In genomic region chr19:34232566-34233481, GRCh38 we compare ENCODE assay signal across 8 cellular contexts. TPM values are rescaled to one million over a fixed set of nuclear protein-coding genes. Genes with fewer than 3 reads are reported as not detected.
DNase-seq lines count a peak whose midpoint lies in the region; ATAC-seq, FAIRE-seq and TF ChIP-seq lines count a peak whose summit lies in the region.

No MANE protein-coding gene starts in this region.

- peak overlapping the region; percentile 56 for H3K4me3 Mint-ChIP-seq in activated CD4-positive, alpha-beta T cell treated with anti-CD3 and anti-CD28 coated beads, Interleukin-2, amount 10 ng/mL, durations not matched to agents 24 days and 14 days
- peak overlapping the region; percentile 30 for H3K4me3 Mint-ChIP-seq in activated naive CD8-positive, alpha-beta T cell

- H3K4me3 ChIP-seq in heart left ventricle (peak overlapping the region in 1 of 12 donors; percentile 28), retinal pigment epithelial cell (ENCODE audit: low read length) (peak overlapping the region; percentile 9)

- H3K4me1 Mint-ChIP-seq in activated CD4-positive, alpha-beta T cell treated with anti-CD3 and anti-CD28 coated beads, Interleukin-2, amount 10 ng/mL, durations not matched to agents 24 days and 14 days = peaks cover 14% of the 10 kb centered on the region
- peaks cover 19% of the 10 kb centered on the region for H3K4me1 Mint-ChIP-seq in activated naive CD8-positive, alpha-beta T cell (ENCODE audit: low read depth)

- peaks cover 0 to 23% (median 13%) of the 10 kb centered on the region in 12 donors for H3K4me1 ChIP-seq in heart left ventricle

- peak; percentile 70 for DNase-seq in activated CD4-positive, alpha-beta T cell treated with anti-CD3 and anti-CD28 coated beads, Interleukin-2, amount 10 ng/mL, durations not matched to agents 24 days and 14 days
- no peak for DNase-seq in activated CD4-positive, alpha-beta T cell treated with anti-CD3 and anti-CD28 coated beads, Interleukin-2, amount 50 U/mL, for 4 hours
- peak; percentile 68 for DNase-seq in HTR-8/SVneo (ENCODE audit: insufficient read length, low spot score)
- peak; percentile 55 to 81 (median 60) for DNase-seq in heart left ventricle
- peak; percentile 91 for DNase-seq in retinal pigment epithelial cell (ENCODE audit: low read depth)
- no peak for DNase-seq in DMS114 treated with DMSO at 0.1 percent for 48 hours (lab: John Stamatoyannopoulos, UW; ENCODE audit: unreplicated experiment)
- no peak for DNase-seq in RPMI8226

- no peak for TF ChIP-seq POLR2A in heart left ventricle (IDR thresholded peaks at IDR 0.05)

- 32 to 52% (median 43%) methylated on average over 11 of the region's 11 CpGs for WGBS in heart left ventricle, 4 donors

- no peaks in the 10 kb centered on the region for H3K9me3 ChIP-seq in heart left ventricle

- peak; percentile 50 to 83 (median 74) for ATAC-seq in heart left ventricle

- no peaks in the 10 kb centered on the region for H3K27me3 ChIP-seq in heart left ventricle

- no peaks in the 10 kb centered on the region for H3K9me3 Mint-ChIP-seq in activated CD4-positive, alpha-beta T cell treated with anti-CD3 and anti-CD28 coated beads, Interleukin-2, amount 10 ng/mL, durations not matched to agents 24 days and 14 days
- H3K9me3 Mint-ChIP-seq in activated naive CD8-positive, alpha-beta T cell (ENCODE audit: low read depth) = no peaks in the 10 kb centered on the region

- peaks cover 37% of the 10 kb centered on the region for H3K36me3 Mint-ChIP-seq in activated CD4-positive, alpha-beta T cell treated with anti-CD3 and anti-CD28 coated beads, Interleukin-2, amount 10 ng/mL, durations not matched to agents 24 days and 14 days (ENCODE audit: low read depth)
- peaks cover 6% of the 10 kb centered on the region for H3K36me3 Mint-ChIP-seq in activated naive CD8-positive, alpha-beta T cell

- peak overlapping the region; percentile 88 for H3K27ac Mint-ChIP-seq in activated CD4-positive, alpha-beta T cell treated with anti-CD3 and anti-CD28 coated beads, Interleukin-2, amount 10 ng/mL, durations not matched to agents 24 days and 14 days
- H3K27ac Mint-ChIP-seq in activated naive CD8-positive, alpha-beta T cell = peak overlapping the region; percentile 86

- H3K36me3 ChIP-seq in heart left ventricle = peaks cover 0 to 35% (median 30%) of the 10 kb centered on the region in 9 donors

- intact Hi-C loops in activated CD4-positive, alpha-beta T cell treated with anti-CD3 and anti-CD28 coated beads, Interleukin-2, amount 10 ng/mL, durations not matched to agents 24 days and 14 days (cut with micrococcal nuclease) = no loop called here
- intact Hi-C loops in heart left ventricle (cut with DNase I) = loop anchor here in 1 of 10 donors (10.0 kb wide), 1 partner anchor 112 kb away; no protein-coding TSS in a partner anchor

- no peaks in the 10 kb centered on the region for H3K27me3 Mint-ChIP-seq in activated CD4-positive, alpha-beta T cell treated with anti-CD3 and anti-CD28 coated beads, Interleukin-2, amount 10 ng/mL, durations not matched to agents 24 days and 14 days
- H3K27me3 Mint-ChIP-seq in activated naive CD8-positive, alpha-beta T cell = no peaks in the 10 kb centered on the region

- H3K27ac ChIP-seq in heart left ventricle = peak overlapping the region in 9 of 12 donors; percentile 6 to 68 (median 40)

- TF ChIP-seq CTCF in heart left ventricle (IDR thresholded peaks at IDR 0.05) (no peak), retinal pigment epithelial cell (conservative IDR thresholded peaks at IDR 0.05; ENCODE audit: low read depth, low read length) (no peak)

- FAIRE-seq in HTR-8/SVneo (lab: Jason Lieb, UNC) = no peak

RNA-seq across cellular contexts. Expression of gene GARRE1, which starts 21.5 kb away (rescaled TPM):
- 9.8 and 12.0 TPM in 2 replicates for total RNA-seq in activated CD4-positive, alpha-beta T cell treated with anti-CD3 and anti-CD28 coated beads, Interleukin-2, amount 10 ng/mL, durations not matched to agents 24 days and 14 days
- 10 to 100 TPM; 16.3 to 34.7 (median 22.3) TPM for total RNA-seq in heart left ventricle
- polyA plus RNA-seq in heart left ventricle = 10 to 100 TPM in 1 of 2 donors, 1 to 10 TPM in 1; 7.8 to 12.9 TPM

Comparison
In these comparisons a context has a peak if more than half of its experiments do, and no peak if none do; other contexts are left out.
1. DNase-seq: peak in activated CD4-positive, alpha-beta T cell treated with anti-CD3 and anti-CD28 coated beads, Interleukin-2, amount 10 ng/mL, durations not matched to agents 24 days and 14 days (single experiment), HTR-8/SVneo (single experiment), heart left ventricle (5 of 5) and retinal pigment epithelial cell (single experiment); none in activated CD4-positive, alpha-beta T cell treated with anti-CD3 and anti-CD28 coated beads, Interleukin-2, amount 50 U/mL, for 4 hours (0 of 2), DMS114 treated with DMSO at 0.1 percent for 48 hours (single experiment) and RPMI8226 (single experiment).